Comparison of ENCODE assay signal across 8 cellular contexts in the genomic region with DNA sequence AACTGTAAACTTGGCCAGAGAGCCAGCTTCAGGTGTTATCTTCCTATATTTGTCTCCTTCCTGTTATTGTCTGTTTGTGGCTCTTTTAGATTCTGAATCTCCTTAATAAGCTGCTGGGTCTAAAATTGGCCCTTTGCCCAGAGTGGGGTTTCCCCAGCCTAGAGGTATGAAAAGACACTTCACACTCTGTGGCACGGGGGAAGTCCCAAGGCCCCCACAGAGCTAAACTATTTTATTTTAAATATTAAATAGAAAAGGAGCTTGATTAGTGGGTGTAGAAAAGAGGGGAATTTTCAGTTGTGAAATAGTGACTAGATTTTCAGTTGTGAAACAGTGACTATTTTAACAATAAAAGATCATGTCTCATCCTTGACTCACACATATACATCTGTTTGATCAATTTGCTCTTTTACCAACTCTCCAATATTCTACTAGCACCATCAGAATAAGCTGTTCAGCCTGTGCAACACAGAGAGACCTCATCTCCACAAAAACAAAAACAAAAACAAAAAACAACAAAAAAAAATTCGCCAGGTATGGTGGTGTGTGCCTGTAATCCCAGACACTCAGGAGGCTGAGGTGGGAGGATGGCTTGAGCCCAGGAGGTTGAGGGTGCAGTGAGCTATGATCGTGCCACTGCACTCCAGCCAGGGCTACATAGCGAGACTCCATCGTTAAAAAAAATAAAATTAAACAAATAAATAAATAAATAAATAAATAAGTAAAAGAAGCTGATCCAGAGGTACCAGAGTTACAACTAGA. TPM values are rescaled to one million over a fixed set of nuclear protein-coding genes. Genes with fewer than 3 reads are reported as not detected.
A peak's percentile ranks its signal among the peaks of the same experiment; 100 is the strongest.
DNase-seq lines count a peak whose midpoint lies in the region; ATAC-seq, FAIRE-seq and TF ChIP-seq lines count a peak whose summit lies in the region.

No MANE protein-coding gene starts in this region.

- H3K4me1 ChIP-seq in GM12878 (ENCODE audit: control insufficient read depth, insufficient read depth, low read length): peaks cover 23% of the 10 kb centered on the region

- peak; percentile 52 for DNase-seq in GM18507 (ENCODE audit: extremely low spot score, insufficient read length, low read depth)
- DNase-seq in T-cell: peak; percentile 48 to 92 (median 85)
- peak; percentile 84 for DNase-seq in GM12878 (ENCODE audit: low read depth, low spot score)
- DNase-seq in stimulated activated CD8-positive, alpha-beta memory T cell treated with anti-CD3 and anti-CD28 coated beads, Interleukin-12 subunit alpha, Interleukin-12 subunit beta, amount 100 ng/mL, for 4 hours (ENCODE audit: low read depth): peak; percentile 76
- DNase-seq in SKM-1 (lab: John Stamatoyannopoulos, UW; ENCODE audit: unreplicated experiment): no peak
- DNase-seq in inferior parietal cortex (ENCODE audit: extremely low spot score): no peak
- no peak for DNase-seq in head of caudate nucleus

- no peak for TF ChIP-seq RAD21 in GM12878 (IDR thresholded peaks at IDR 0.05; ENCODE audit: insufficient read depth, low read depth, low read length)

- H3K79me2 ChIP-seq in GM12878 (ENCODE audit: control insufficient read depth, insufficient read depth, low read length): no peaks in the 10 kb centered on the region

- intact Hi-C loops in GM12878 (cut with micrococcal nuclease; ENCODE audit: unreplicated experiment) (loop anchor here (1.0 to 2.0 kb wide), 3 partner anchors 31 to 126 kb away; no protein-coding TSS in a partner anchor), head of caudate nucleus (cut with DNase I) (no loop called here)

- no peaks in the 10 kb centered on the region for H3K36me3 ChIP-seq in GM12878 (ENCODE audit: control insufficient read depth in 2 of 2, insufficient read depth in 2 of 2, low read length in 1 of 2)

- H4K20me1 ChIP-seq in GM12878 (ENCODE audit: control insufficient read depth, insufficient read depth): no peaks in the 10 kb centered on the region

- peaks cover 3% of the 10 kb centered on the region for H3K36me3 Mint-ChIP-seq in T-cell

- TF ChIP-seq CTCF in GM12878 (IDR thresholded peaks at IDR 0.05 in 2 of 3, conservative IDR thresholded peaks at IDR 0.05 in 1 of 3; ENCODE audit: control insufficient read depth in 2 of 3, extremely low read depth in 1 of 3, insufficient read depth in 1 of 3, low read depth in 3 of 3, low read length in 3 of 3): no peak

- FAIRE-seq in GM18507 (lab: Jason Lieb, UNC) (peak; percentile 89), GM12878 (lab: Jason Lieb, UNC) (peak; percentile 92)

- SMC1A ChIA-PET in GM12878 (lab: Charles Lee; ENCODE audit: uncharacterized antibody, unreplicated experiment): interaction anchor here (0.6 to 5.0 kb wide), 41 partner anchors 9 to 358 kb away, joined by 3 to 85 read pairs (median 6); partner anchors contain the start of genes ADO and EGR2

- in situ Hi-C loops in GM12878 (cut with MboI): no loop called here

- TF ChIP-seq POLR2A in GM12878 (IDR thresholded peaks at IDR 0.05; ENCODE audit: low read depth, low read length): no peak

- BruUV-seq in GM12878 (replicated peaks; lab: Mats Ljungman, UMichigan): no TSS peak

- H3K27ac Mint-ChIP-seq in T-cell: peak overlapping the region; percentile 37 to 59

- H3K4me3 Mint-ChIP-seq in T-cell: peak overlapping the region in 1 of 3 donors; percentile 50

- H3K4me3 ChIP-seq in GM12878: no peak overlapping the region

- peaks cover 0 to 5% of the 10 kb centered on the region in 2 donors for H3K27me3 Mint-ChIP-seq in T-cell

- RAD21 ChIA-PET in GM12878 (lab: Charles Lee; ENCODE audit: unreplicated experiment): interaction anchor here (0.7 to 4.8 kb wide), 35 partner anchors 10 to 323 kb away, joined by 3 to 101 read pairs (median 5); partner anchors contain the start of genes ADO and EGR2

- CTCF ChIA-PET in T-cell (lab: Charles Lee) (interaction anchor here (0.6 to 2.3 kb wide), 14 partner anchors 10 to 941 kb away, joined by 3 to 31 read pairs (median 4); partner anchors contain the start of gene EGR2 (in 1 of the 2)), GM12878 (lab: Yijun Ruan, JAX) (interaction anchor here (0.6 to 2.6 kb wide), 24 partner anchors 9 to 168 kb away, joined by 3 to 11 read pairs (median 6); partner anchors contain the start of genes ADO and EGR2)

- ATAC-seq in HG02870 (IDR thresholded peaks at IDR 0.05; ENCODE audit: unreplicated experiment) (peak; percentile 93), T-cell (replicated peaks in 1 of 4) (peak; percentile 96 to 99 (median 98)), GM12878 (peak; percentile 96)

- no peaks in the 10 kb centered on the region for H3K27me3 ChIP-seq in GM12878 (replicated peaks in 1 of 2; ENCODE audit: control insufficient read depth in 2 of 2, insufficient read depth in 2 of 2, low read length in 1 of 2)

- no peaks in the 10 kb centered on the region; the same call in 2 of the 3 replicates for H3K9me3 ChIP-seq in GM12878 (replicated peaks; ENCODE audit: control insufficient read depth, insufficient read depth, low read length)

- no peak overlapping the region for H2AFZ ChIP-seq in GM12878 (ENCODE audit: control insufficient read depth, low read depth, low read length)

- POLR2A ChIA-PET in T-cell (lab: Charles Lee): interaction anchor here (0.5 to 1.2 kb wide), 9 partner anchors 15 to 406 kb away, joined by 3 to 6 read pairs (median 4); partner anchors contain the start of genes ADO (in 1 of the 2) and EGR2 (in 1 of the 2)
- POLR2A ChIA-PET in GM12878 (lab: Charles Lee): interaction anchor here (0.7 to 3.5 kb wide), 17 partner anchors 9 to 148 kb away, joined by 3 to 20 read pairs (median 7); partner anchors contain the start of genes ADO and EGR2

- H3K4me2 ChIP-seq in GM12878 (ENCODE audit: control insufficient read depth, insufficient read depth): peak overlapping the region; percentile 69

- H3K4me1 Mint-ChIP-seq in T-cell: peaks cover 16 to 23% (median 17%) of the 10 kb centered on the region in 3 donors

- H3K9me3 Mint-ChIP-seq in T-cell: peaks cover 0 to 5% (median 4%) of the 10 kb centered on the region in 3 donors

- H3K9ac ChIP-seq in GM12878 (ENCODE audit: control insufficient read depth, insufficient read depth, low read length): no peak overlapping the region

- WGBS in GM12878 (ENCODE audit: insufficient coverage, insufficient replicate concordance, low lambda C conversion rate, missing lambda C conversion rate): 65% methylated on average over 5 of the region's 5 CpGs

- H3K27ac ChIP-seq in GM12878 (ENCODE audit: control insufficient read depth, insufficient read depth): peak overlapping the region; percentile 75; the same call in 1 of the 2 replicates

- TF ChIP-seq EP300 in GM12878 (IDR thresholded peaks at IDR 0.05; ENCODE audit: borderline replicate concordance in 1 of 2, control insufficient read depth in 1 of 2, low read depth in 2 of 2, low read length in 2 of 2): peak; percentile 83 to 84

TF ChIP-seq in GM12878, 131 proteins besides CTCF, POLR2A, EP300 and RAD21 (continues in another document):
- TF ChIP-seq CREB1 (IDR thresholded peaks at IDR 0.05; ENCODE audit: low read depth) (peak; percentile 12; the same call in 1 of the 2 replicates), PML (IDR thresholded peaks at IDR 0.05; ENCODE audit: low read length) (peak; percentile 60; the same call in 1 of the 2 replicates), RBBP5 (conservative IDR thresholded peaks at IDR 0.05) (no peak), ZZZ3 (IDR thresholded peaks at IDR 0.05; ENCODE audit: control insufficient read depth, insufficient read length, low read depth) (no peak), NBN (IDR thresholded peaks at IDR 0.05) (peak; percentile 60), TBL1XR1 (IDR thresholded peaks at IDR 0.05; ENCODE audit: low read depth, low read length) (peak; percentile 92), POLR2AphosphoS5 (IDR thresholded peaks at IDR 0.05; ENCODE audit: low read length) (no peak), KDM1A (IDR thresholded peaks at IDR 0.05; ENCODE audit: borderline replicate concordance) (no peak), SMARCA5 (IDR thresholded peaks at IDR 0.05) (peak; percentile 71; the same call in 1 of the 2 replicates)

RNA-seq across cellular contexts. Expression of gene ADO, which starts 24.9 kb away (rescaled TPM):
- total RNA-seq in T-cell: 10 to 100 TPM; 10.5 to 17.5 (median 15.6) TPM
- total RNA-seq in GM12878 (2013; cell fraction: nucleolus; rRNA removed): 35.5 and 35.8 TPM in 2 replicates
- total RNA-seq in GM12878 (2014; rRNA removed): 31.4 and 33.0 TPM in 2 replicates
- total RNA-seq in GM12878 (2014; rRNA removed; fragmentation: Illumina TruSeq; extraction: Trizol): 17.4 and 17.5 TPM in 2 replicates
- 24.8 and 26.7 TPM in 2 replicates for total RNA-seq in GM12878 (2021)
- 5.2 TPM for polyA plus RNA-seq in GM12878 (2011; ENCODE audit: low read depth)
- polyA plus RNA-seq in GM12878 (2011; rRNA removed): 44.6 and 64.0 TPM in 2 replicates
- 21.9 and 23.4 TPM in 2 replicates for polyA plus RNA-seq in GM12878 (2011; cell fraction: cytosol; rRNA removed)
- 30.1 and 30.3 TPM in 2 replicates for polyA plus RNA-seq in GM12878 (2011; cell fraction: nucleus; rRNA removed)
- 12.1 and 16.7 TPM in 2 replicates for polyA plus RNA-seq in GM12878 (2012)
- polyA plus RNA-seq in GM12878 (2014; fragmentation: Illumina TruSeq; extraction: Trizol): 20.9 and 22.8 TPM in 2 replicates
- polyA plus RNA-seq in GM12878 (2014; fragmentation: Nextera tagmentation; extraction: Ambion mirVana): 1 to 10 TPM; 4.3 to 8.5 TPM
- polyA plus RNA-seq in GM12878 (2014; rRNA removed): 19.5 and 20.0 TPM in 2 replicates
- polyA plus RNA-seq in GM12878 (2016; fragmentation: Nextera tagmentation; extraction: Ambion mirVana): 1 to 10 TPM; 4.3 to 4.4 TPM
- polyA minus RNA-seq in GM12878 (2011; rRNA and poly(A)+ RNA removed): 30.6 and 31.3 TPM in 2 replicates
- 20.1 and 22.1 TPM in 2 replicates for polyA minus RNA-seq in GM12878 (2011; cell fraction: cytosol; rRNA and poly(A)+ RNA removed)
- polyA minus RNA-seq in GM12878 (2011; cell fraction: nucleus; rRNA and poly(A)+ RNA removed): 27.2 and 37.9 TPM in 2 replicates

RNA-seq across cellular contexts. Expression of gene EGR2, which starts 36.5 kb away (rescaled TPM):
- total RNA-seq in T-cell: 1 to 10 TPM in 4 of 5 donors, under 1 TPM in 1; 0.90 to 2.7 (median 2.5) TPM
- 31.7 and 33.2 TPM in 2 replicates for total RNA-seq in GM12878 (2013; cell fraction: nucleolus; rRNA removed)
- total RNA-seq in GM12878 (2014; rRNA removed): 18.7 and 19.1 TPM in 2 replicates
- 13.0 and 14.1 TPM in 2 replicates for total RNA-seq in GM12878 (2014; rRNA removed; fragmentation: Illumina TruSeq; extraction: Trizol)
- 24.8 and 28.2 TPM in 2 replicates for total RNA-seq in GM12878 (2021)
- 12.2 TPM for polyA plus RNA-seq in GM12878 (2011; ENCODE audit: low read depth)
- polyA plus RNA-seq in GM12878 (2011; rRNA removed): 40.7 and 56.5 TPM in 2 replicates
- polyA plus RNA-seq in GM12878 (2011; cell fraction: cytosol; rRNA removed): 37.2 and 51.3 TPM in 2 replicates
- polyA plus RNA-seq in GM12878 (2011; cell fraction: nucleus; rRNA removed): 116 and 124 TPM in 2 replicates
- 17.3 and 34.3 TPM in 2 replicates for polyA plus RNA-seq in GM12878 (2012)
- polyA plus RNA-seq in GM12878 (2014; fragmentation: Illumina TruSeq; extraction: Trizol): 20.0 and 21.9 TPM in 2 replicates
- 10 to 100 TPM in 1 of 2 experiments, 1 to 10 TPM in 1; 8.3 to 14.0 TPM for polyA plus RNA-seq in GM12878 (2014; fragmentation: Nextera tagmentation; extraction: Ambion mirVana)
- 18.2 and 20.1 TPM in 2 replicates for polyA plus RNA-seq in GM12878 (2014; rRNA removed)
- 10 to 100 TPM in 1 of 2 experiments, 1 to 10 TPM in 1; 8.9 to 10.8 TPM for polyA plus RNA-seq in GM12878 (2016; fragmentation: Nextera tagmentation; extraction: Ambion mirVana)
- polyA minus RNA-seq in GM12878 (2011; rRNA and poly(A)+ RNA removed): 43.7 and 55.2 TPM in 2 replicates
- 22.2 and 26.2 TPM in 2 replicates for polyA minus RNA-seq in GM12878 (2011; cell fraction: cytosol; rRNA and poly(A)+ RNA removed)
- polyA minus RNA-seq in GM12878 (2011; cell fraction: nucleus; rRNA and poly(A)+ RNA removed): 71.8 and 81.0 TPM in 2 replicates

Comparison
In these comparisons a context has a peak if more than half of its experiments do, and no peak if none do; other contexts are left out.
1. DNase-seq: peak in GM18507 (single experiment), T-cell (34 of 34), GM12878 (single experiment) and stimulated activated CD8-positive, alpha-beta memory T cell treated with anti-CD3 and anti-CD28 coated beads, Interleukin-12 subunit alpha, Interleukin-12 subunit beta, amount 100 ng/mL, for 4 hours (single experiment); none in SKM-1 (single experiment), inferior parietal cortex (single experiment) and head of caudate nucleus (0 of 42).
2. Peak in every context shown above with its lines, with median percentiles within 50 percentile points of each other: ATAC-seq.